ENCODE assay signal across 8 cellular contexts in the genomic region with DNA sequence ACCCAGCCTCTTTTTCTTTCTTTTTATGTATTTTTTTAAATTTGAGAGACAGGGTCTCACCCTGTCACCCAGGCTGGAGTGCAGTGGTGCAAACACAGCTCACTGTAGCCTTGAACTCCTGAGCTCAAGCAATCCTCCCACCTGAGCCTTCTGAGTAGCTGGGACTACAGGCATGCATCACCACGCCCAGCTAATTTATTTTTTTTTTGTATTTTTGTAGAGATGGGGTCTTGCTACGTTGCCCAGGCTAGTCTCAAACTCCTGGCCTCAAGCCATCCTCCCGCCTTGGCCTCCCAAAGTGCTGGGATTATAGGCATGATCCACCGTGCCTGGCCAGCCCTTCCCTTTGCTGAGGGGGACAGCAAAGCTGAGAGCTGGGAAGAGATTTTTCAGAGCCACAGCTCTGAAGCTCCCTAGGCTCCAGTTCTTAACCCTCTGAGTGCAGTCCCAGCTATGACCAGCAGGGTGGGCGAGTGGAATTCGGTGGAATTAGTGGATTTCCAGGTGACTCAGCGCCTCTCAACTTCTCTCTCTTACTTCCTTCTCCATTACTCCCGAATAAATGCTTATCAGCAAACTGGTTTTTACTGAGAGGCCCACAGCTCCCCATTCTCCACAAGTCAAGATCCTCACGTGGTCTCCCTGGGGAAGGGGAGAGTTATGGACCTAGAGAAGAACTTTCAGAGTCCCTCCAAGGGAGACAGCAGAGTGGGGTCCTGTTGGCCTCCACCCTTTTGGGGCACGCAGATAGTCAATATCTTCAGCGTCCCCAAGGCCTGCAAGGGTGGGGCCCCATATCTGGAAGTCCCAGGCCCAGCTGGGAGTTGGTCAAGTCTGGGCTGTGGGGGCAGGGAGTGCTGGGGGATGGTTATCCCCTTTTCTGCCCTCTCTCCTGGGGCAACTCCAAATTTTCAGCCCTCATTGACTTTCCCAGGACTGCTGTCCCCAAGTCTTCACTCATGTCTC. TPM values are rescaled to one million over a fixed set of nuclear protein-coding genes. Genes with fewer than 3 reads are reported as not detected.
DNase-seq lines count a peak whose midpoint lies in the region; ATAC-seq and TF ChIP-seq lines count a peak whose summit lies in the region.

No MANE protein-coding gene starts in this region.

- H3K27ac ChIP-seq in spleen = peak overlapping the region in 7 of 8 donors; percentile 61 to 93 (median 86)

- peaks cover 12 to 68% (median 50%) of the 10 kb centered on the region in 6 donors for H3K4me1 ChIP-seq in spleen

- H3K27me3 ChIP-seq in spleen (replicated peaks in 1 of 7) = peaks cover 0 to 24% (median 10%) of the 10 kb centered on the region in 7 donors

- intact Hi-C loops in spleen (cut with DNase I; ENCODE audit: low total_unique reads) = no loop called here

- no peak for TF ChIP-seq POLR2A in spleen (IDR thresholded peaks at IDR 0.05)

- H3K4me3 ChIP-seq in WI38 (ENCODE audit: low read depth, low read length) = peak overlapping the region; percentile 78
- H3K4me3 ChIP-seq in spleen = peak overlapping the region in 7 of 8 donors; percentile 39 to 89 (median 59)

- H3K36me3 ChIP-seq in spleen = peaks cover 0 to 4% (median 0%) of the 10 kb centered on the region in 6 donors

- H3K9me3 ChIP-seq in spleen = no peaks in the 10 kb centered on the region

- WGBS in spleen, 5 donors = 17 to 26% (median 24%) methylated on average over 11 of the region's 11 CpGs

- ATAC-seq in GM18867 (IDR thresholded peaks at IDR 0.05; ENCODE audit: unreplicated experiment) = no peak

- TF ChIP-seq CTCF in WI38 (IDR thresholded peaks at IDR 0.05; ENCODE audit: low read depth, low read length) (peak; percentile 91), spleen (IDR thresholded peaks at IDR 0.05 in 8 of 11, conservative IDR thresholded peaks at IDR 0.05 in 3 of 11) (peak; percentile 71 to 90 (median 82))

- DNase-seq in activated gamma-delta T cell treated with Interleukin-2 at 50 U/mL for 16 hours (peak; percentile 61), activated gamma-delta T cell (lab: John Stamatoyannopoulos, UW) (no peak), NCI-H2171 (lab: John Stamatoyannopoulos, UW) (peak; percentile 43), islet precursor cell (peak; percentile 93), spleen (peak; percentile 86)
- peak; percentile 49 for DNase-seq in central memory CD4-positive, alpha-beta T cell

RNA-seq across cellular contexts. Expression of a gene that starts 1.2 kb away (rescaled TPM):
- total RNA-seq in spleen = 100 to 1,000 TPM in 6 of 7 donors, 10 to 100 TPM in 1; 92.3 to 243 (median 179) TPM
- polyA plus RNA-seq in spleen = 100 to 1,000 TPM in 2 of 3 donors, 10 to 100 TPM in 1; 90.6 to 215 (median 136) TPM

RNA-seq across cellular contexts. Expression of a gene that starts 2.5 kb away (rescaled TPM):
- total RNA-seq in spleen = 1 to 10 TPM in 3 of 7 donors, under 1 TPM in 4; 0.32 to 2.3 (median 0.85) TPM
- polyA plus RNA-seq in spleen = under 1 TPM; 0.30 to 0.61 (median 0.35) TPM

RNA-seq across cellular contexts. Expression of a gene that starts 20.2 kb away (rescaled TPM):
- total RNA-seq in spleen = 10 to 100 TPM; 21.5 to 51.4 (median 30.9) TPM
- polyA plus RNA-seq in spleen = 10 to 100 TPM; 21.8 to 32.6 (median 23.5) TPM

RNA-seq across cellular contexts. Expression of a gene that starts 38.5 kb away (rescaled TPM):
- total RNA-seq in spleen = 10 to 100 TPM in 6 of 7 donors, 1 to 10 TPM in 1; 9.8 to 19.7 (median 13.2) TPM
- polyA plus RNA-seq in spleen = 10 to 100 TPM in 1 of 3 donors, 1 to 10 TPM in 2; 8.5 to 14.9 (median 9.4) TPM

RNA-seq across cellular contexts. Expression of a gene that starts 51.2 kb away (rescaled TPM):
- total RNA-seq in spleen = 1 to 10 TPM; 1.7 to 3.4 (median 3.0) TPM
- polyA plus RNA-seq in spleen = 1 to 10 TPM in 1 of 3 donors, under 1 TPM in 2; 0.50 to 1.8 (median 0.56) TPM
